ENCODE assay signal across 27 cellular contexts in genomic region chr2:128591841-128592822, GRCh38.
DNase-seq lines count a peak whose midpoint lies in the region; ATAC-seq and TF ChIP-seq lines count a peak whose summit lies in the region.
"Had no signal": no experiment of that assay in that cellular context is flagged by ENCODE, and none has a peak within 500 bp of the region (broad histone marks: within the 10 kb centered on the region; RNA-seq: fewer than 3 reads in every experiment).

No MANE protein-coding gene starts in this region.

- no peaks in the 10 kb centered on the region for H3K36me3 Mint-ChIP-seq in mesothelial cell of epicardium
- H3K36me3 Mint-ChIP-seq: activated naive CD8-positive, alpha-beta T cell; natural killer cell had no signal

- H3K4me1 Mint-ChIP-seq in mesothelial cell of epicardium, result peaks cover 7% of the 10 kb centered on the region
- H3K4me1 Mint-ChIP-seq: activated CD4-positive, alpha-beta T cell treated with anti-CD3 and anti-CD28 coated beads, Interleukin-2, amount 10 ng/mL, durations not matched to agents 7 days and 5 days; activated T-helper 17 cell treated with anti-CD3 and anti-CD28 coated beads, Interleukin-2, amount 50 U/mL, for 72 hours; B cell; natural killer cell had no signal

- peaks cover 0 to 25% (median 0%) of the 10 kb centered on the region in 12 donors for H3K4me1 ChIP-seq in heart left ventricle
- H3K4me1 ChIP-seq: HAP-1, upper lobe of left lung had no signal

- ATAC-seq in heart left ventricle, result no peak
- no peak for ATAC-seq in activated CD4-positive, CD25-positive, alpha-beta regulatory T cell treated with anti-CD3 and anti-CD28 coated beads, Interleukin-2, amount 50 U/mL, for 24 hours
- ATAC-seq: activated T-helper 17 cell treated with anti-CD3 and anti-CD28 coated beads, Interleukin-2, amount 50 U/mL, for 72 hours; left colon; natural killer cell had no signal

- peak overlapping the region; percentile 10 for H3K27ac Mint-ChIP-seq in mesothelial cell of epicardium
- H3K27ac Mint-ChIP-seq: activated CD4-positive, alpha-beta T cell treated with anti-CD3 and anti-CD28 coated beads, Interleukin-2, amount 10 ng/mL, durations not matched to agents 7 days and 5 days; activated naive CD8-positive, alpha-beta T cell; activated T-helper 17 cell treated with anti-CD3 and anti-CD28 coated beads, Interleukin-2, amount 50 U/mL, for 72 hours; B cell; natural killer cell; T-helper 2 cell treated with Interferon-gamma antibody and Interleukin-4, amounts not matched to agents 5 μg/mL and 100 μg/mL, for 36 hours had no signal

- intact Hi-C loops in cardiac septum (cut with DNase I) (no loop called here), heart left ventricle (cut with DNase I) (no loop called here)

- H3K4me3 ChIP-seq in heart left ventricle, result no peak overlapping the region
- H3K4me3 ChIP-seq: dorsolateral prefrontal cortex, HAP-1, upper lobe of left lung had no signal

- TF ChIP-seq CTCF in heart left ventricle (IDR thresholded peaks at IDR 0.05) (no peak), mesothelial cell of epicardium (IDR thresholded peaks at IDR 0.05; ENCODE audit: unreplicated experiment) (no peak)

- H3K27me3 Mint-ChIP-seq in mesothelial cell of epicardium (ENCODE audit: low read depth), result no peaks in the 10 kb centered on the region
- H3K27me3 Mint-ChIP-seq: activated CD4-positive, alpha-beta T cell treated with anti-CD3 and anti-CD28 coated beads, Interleukin-2, amount 10 ng/mL, durations not matched to agents 7 days and 5 days; activated naive CD8-positive, alpha-beta T cell had no signal

- H3K9me3 ChIP-seq in heart left ventricle, result no peaks in the 10 kb centered on the region
- H3K9me3 ChIP-seq: HAP-1, SK-N-SH, upper lobe of left lung had no signal

- H3K36me3 ChIP-seq in heart left ventricle, result no peaks in the 10 kb centered on the region
- H3K36me3 ChIP-seq: HAP-1, upper lobe of left lung had no signal

- H3K27ac ChIP-seq in heart left ventricle, result no peak overlapping the region
- H3K27ac ChIP-seq: dorsolateral prefrontal cortex, HL-60, upper lobe of left lung had no signal

- peak; percentile 58 for DNase-seq in cardiac septum (ENCODE audit: low spot score)
- DNase-seq in heart left ventricle, result no peak
- DNase-seq in ecto neural progenitor cell (ENCODE audit: low spot score), result peak; percentile 45
- DNase-seq in mesothelial cell of epicardium (ENCODE audit: low spot score in 2 of 2, unreplicated experiment in 2 of 2), result no peak
- DNase-seq in superior temporal gyrus (ENCODE audit: extremely low spot score), result peak; percentile 19
- no peak for DNase-seq in GM19240 (ENCODE audit: insufficient read length, low spot score)
- DNase-seq in activated effector memory CD4-positive, alpha-beta T cell treated with anti-CD3 and anti-CD28 coated beads, Interleukin-2, amount 50 U/mL, for 16 hours, result no peak
- DNase-seq: activated CD4-positive, alpha-beta T cell treated with anti-CD3 and anti-CD28 coated beads, Interleukin-2, amount 10 ng/mL, durations not matched to agents 7 days and 5 days; activated CD8-positive, alpha-beta memory T cell treated with anti-CD3 and anti-CD28 coated beads, Interleukin-2, amount 50 U/mL, for 48 hours; aorta; central memory CD4-positive, alpha-beta T cell; DMS53; dorsolateral prefrontal cortex; left colon; natural killer cell; NCI-H1092 treated with DMSO at 0.1 percent for 48 hours; NCI-H2029; NCI-H69; SK-N-SH; upper lobe of left lung had no signal

- H3K4me3 Mint-ChIP-seq in mesothelial cell of epicardium, result no peak overlapping the region
- H3K4me3 Mint-ChIP-seq: activated CD4-positive, alpha-beta T cell treated with anti-CD3 and anti-CD28 coated beads, Interleukin-2, amount 10 ng/mL, durations not matched to agents 7 days and 5 days; activated naive CD8-positive, alpha-beta T cell; activated T-helper 17 cell treated with anti-CD3 and anti-CD28 coated beads, Interleukin-2, amount 50 U/mL, for 72 hours; B cell; natural killer cell; T-helper 2 cell treated with Interferon-gamma antibody and Interleukin-4, amounts not matched to agents 5 μg/mL and 100 μg/mL, for 36 hours had no signal

- WGBS in heart left ventricle, 4 donors, result 70 to 77% (median 76%) methylated on average over 11 of the region's 11 CpGs

- H3K27me3 ChIP-seq in heart left ventricle, result peaks cover 0 to 7% (median 0%) of the 10 kb centered on the region in 9 donors
- H3K27me3 ChIP-seq: dorsolateral prefrontal cortex, upper lobe of left lung had no signal

- no peaks in the 10 kb centered on the region for H3K9me3 Mint-ChIP-seq in mesothelial cell of epicardium
- H3K9me3 Mint-ChIP-seq: activated CD4-positive, alpha-beta T cell treated with anti-CD3 and anti-CD28 coated beads, Interleukin-2, amount 10 ng/mL, durations not matched to agents 7 days and 5 days; activated T-helper 17 cell treated with anti-CD3 and anti-CD28 coated beads, Interleukin-2, amount 50 U/mL, for 72 hours; natural killer cell; T-helper 2 cell treated with Interferon-gamma antibody and Interleukin-4, amounts not matched to agents 5 μg/mL and 100 μg/mL, for 36 hours had no signal

- no peak for TF ChIP-seq POLR2A in heart left ventricle (IDR thresholded peaks at IDR 0.05)

Comparison
In these comparisons a context has a peak if more than half of its experiments do, and no peak if none do; other contexts are left out.
1. DNase-seq: peak in cardiac septum (single experiment), ecto neural progenitor cell (single experiment) and superior temporal gyrus (single experiment); none in heart left ventricle (0 of 5), mesothelial cell of epicardium (0 of 2), GM19240 (single experiment) and activated effector memory CD4-positive, alpha-beta T cell treated with anti-CD3 and anti-CD28 coated beads, Interleukin-2, amount 50 U/mL, for 16 hours (single experiment).